In genomic region chr3:105197863-105198262, GRCh38 we compare ENCODE assay signal across 23 cellular contexts.
"Had no signal": no experiment of that assay in that cellular context is flagged by ENCODE, and none has a peak within 500 bp of the region (broad histone marks: within the 10 kb centered on the region; RNA-seq: fewer than 3 reads in every experiment).

No MANE protein-coding gene starts in this region.

- H3K9me3 Mint-ChIP-seq: stimulated activated naive CD8-positive, alpha-beta T cell treated with anti-CD3 and anti-CD28 coated beads, Interleukin-15, Interleukin-2, amounts not matched to agents 100 ng/mL and 50 ng/mL, for 24 hours had no signal

- H3K36me3 Mint-ChIP-seq: memory B cell; natural killer cell; stimulated activated naive B cell treated with anti-CD40 and anti-IgM and Interleukin-4, amounts not matched to agents 10 μg/mL and 1 μg/mL and 100 μg/mL, for 72 hours had no signal

- H3K27me3 Mint-ChIP-seq: stimulated activated naive CD8-positive, alpha-beta T cell treated with anti-CD3 and anti-CD28 coated beads, Interleukin-15, Interleukin-2, amounts not matched to agents 100 ng/mL and 50 ng/mL, for 24 hours had no signal

- H2AFZ ChIP-seq: hepatocyte had no signal

- ATAC-seq: foreskin keratinocyte; gastroesophageal sphincter; heart left ventricle; left lobe of liver; natural killer cell; right lobe of liver; stimulated activated naive B cell treated with anti-CD40 and anti-IgM and Interleukin-4, amounts not matched to agents 10 μg/mL and 1 μg/mL and 100 μg/mL, for 72 hours had no signal

- H3K27me3 ChIP-seq: esophagus muscularis mucosa, foreskin keratinocyte, gastroesophageal sphincter, heart left ventricle, hepatocyte, right lobe of liver, tibial nerve, upper lobe of left lung had no signal

- H3K27ac Mint-ChIP-seq: memory B cell; natural killer cell; stimulated activated naive B cell treated with anti-CD40 and anti-IgM and Interleukin-4, amounts not matched to agents 10 μg/mL and 1 μg/mL and 100 μg/mL, for 72 hours; stimulated activated naive CD8-positive, alpha-beta T cell treated with anti-CD3 and anti-CD28 coated beads, Interleukin-15, Interleukin-2, amounts not matched to agents 100 ng/mL and 50 ng/mL, for 24 hours had no signal

- H3K4me1 ChIP-seq: heart left ventricle, right lobe of liver, tibial nerve, upper lobe of left lung had no signal

- H3K79me2 ChIP-seq: hepatocyte had no signal

- DNase-seq: dermis blood vessel endothelial cell; effector memory CD4-positive, alpha-beta T cell; foreskin keratinocyte; heart left ventricle; kidney; natural killer cell; retina; right lobe of liver; small intestine; stimulated activated CD4-positive, alpha-beta T cell treated with anti-CD3 and anti-CD28 coated beads, Interleukin-15, amount 100 ng/mL, for 24 hours; stimulated activated CD4-positive, alpha-beta T cell treated with anti-CD3 and anti-CD28 coated beads, Interleukin-2, amount 100 ng/mL, for 48 hours; stimulated activated naive B cell treated with anti-CD40 and anti-IgM and Interleukin-4, amounts not matched to agents 10 μg/mL and 1 μg/mL and 100 μg/mL, for 72 hours; upper lobe of left lung had no signal

- H3K27ac ChIP-seq: coronary artery, esophagus muscularis mucosa, foreskin keratinocyte, gastroesophageal sphincter, heart left ventricle, hepatocyte, right lobe of liver, thoracic aorta, tibial nerve, upper lobe of left lung had no signal

- H3K36me3 ChIP-seq: esophagus muscularis mucosa, gastroesophageal sphincter, heart left ventricle, right lobe of liver, thoracic aorta, tibial nerve, upper lobe of left lung had no signal

- H3K9me3 ChIP-seq: right lobe of liver, thoracic aorta, upper lobe of left lung had no signal

- H3K4me2 ChIP-seq: hepatocyte had no signal

- H3K4me1 Mint-ChIP-seq: memory B cell; natural killer cell; stimulated activated naive B cell treated with anti-CD40 and anti-IgM and Interleukin-4, amounts not matched to agents 10 μg/mL and 1 μg/mL and 100 μg/mL, for 72 hours had no signal

- H3K4me3 Mint-ChIP-seq: memory B cell; natural killer cell; stimulated activated naive B cell treated with anti-CD40 and anti-IgM and Interleukin-4, amounts not matched to agents 10 μg/mL and 1 μg/mL and 100 μg/mL, for 72 hours; stimulated activated naive CD8-positive, alpha-beta T cell treated with anti-CD3 and anti-CD28 coated beads, Interleukin-15, Interleukin-2, amounts not matched to agents 100 ng/mL and 50 ng/mL, for 24 hours had no signal

- H3K4me3 ChIP-seq: coronary artery, esophagus muscularis mucosa, gastroesophageal sphincter, heart left ventricle, hepatocyte, lung, right lobe of liver, thoracic aorta, tibial nerve, upper lobe of left lung had no signal
